In genomic region chr12:12943589-12944260, GRCh38 we compare ENCODE assay signal across 33 cellular contexts. TPM values are rescaled to one million over a fixed set of nuclear protein-coding genes. Genes with fewer than 3 reads are reported as not detected.
A peak's percentile ranks its signal among the peaks of the same experiment; 100 is the strongest.
DNase-seq lines count a peak whose midpoint lies in the region; ATAC-seq and TF ChIP-seq lines count a peak whose summit lies in the region.
"Had no signal": no experiment of that assay in that cellular context is flagged by ENCODE, and none has a peak within 500 bp of the region (broad histone marks: within the 10 kb centered on the region; RNA-seq: fewer than 3 reads in every experiment).

No MANE protein-coding gene starts in this region.

- no peaks in the 10 kb centered on the region for H3K36me3 Mint-ChIP-seq in progenitor cell of endocrine pancreas (ENCODE audit: insufficient read depth)
- H3K36me3 Mint-ChIP-seq: activated naive CD4-positive, alpha-beta T cell treated with anti-CD3 and anti-CD28 coated beads, Interleukin-2, amount 10 ng/mL, durations not matched to agents 7 days and 5 days; natural killer cell treated with Interleukin-12 subunit alpha and Interleukin-12 subunit beta and Interleukin-15 and Interleukin-18, amount 100 ng/mL, for 72 hours had no signal

- H4K20me1 ChIP-seq in osteoblast (ENCODE audit: insufficient read depth, low read length), result no peaks in the 10 kb centered on the region

- H3K27me3 ChIP-seq in esophagus muscularis mucosa (no peaks in the 10 kb centered on the region), osteoblast (ENCODE audit: insufficient read depth, low read length) (no peaks in the 10 kb centered on the region)
- H3K27me3 ChIP-seq: brain microvascular endothelial cell, ovary, spleen, transverse colon had no signal

- H3K4me3 ChIP-seq in esophagus muscularis mucosa (no peak overlapping the region), osteoblast (ENCODE audit: insufficient read depth, low read length) (no peak overlapping the region)
- H3K4me3 ChIP-seq: ovary, PC-9, spleen, transverse colon had no signal

- no peaks in the 10 kb centered on the region for H3K36me3 ChIP-seq in esophagus muscularis mucosa
- H3K36me3 ChIP-seq in osteoblast (ENCODE audit: insufficient read depth, low read length), result no peaks in the 10 kb centered on the region
- H3K36me3 ChIP-seq: brain microvascular endothelial cell, ovary, transverse colon had no signal

- peak; percentile 66 for DNase-seq in AG08395 (ENCODE audit: low spot score)
- DNase-seq in EH (ENCODE audit: low read depth), result peak; percentile 30
- DNase-seq in esophagus muscularis mucosa (ENCODE audit: extremely low spot score), result peak; percentile 90
- peak; percentile 88 for DNase-seq in osteoblast (ENCODE audit: insufficient read length, low spot score, missing footprints)
- DNase-seq in progenitor cell of endocrine pancreas (ENCODE audit: low spot score, unreplicated experiment), result no peak
- DNase-seq in stimulated activated naive CD4-positive, alpha-beta T cell (lab: John Stamatoyannopoulos, UW), result no peak
- no peak for DNase-seq in nucleus accumbens (lab: John Stamatoyannopoulos, UW)
- DNase-seq: ACHN; activated CD4-positive, alpha-beta memory T cell treated with anti-CD3 and anti-CD28 coated beads, Interleukin-2, amount 10 ng/mL, durations not matched to agents 7 days and 5 days; activated CD4-positive, alpha-beta T cell treated with anti-CD3 and anti-CD28 coated beads for 1 hour; activated naive CD4-positive, alpha-beta T cell treated with anti-CD3 and anti-CD28 coated beads, Interleukin-2, amount 10 ng/mL, durations not matched to agents 7 days and 5 days; amniotic stem cell; brain microvascular endothelial cell; C1 segment of cervical spinal cord; DMS79; effector CD4-positive, alpha-beta T cell; GDM1; hypothalamus; NCI-H2081 treated with DMSO at 0.1 percent for 48 hours; NCI-H345; ovary; PC-9; retina; spleen; stimulated activated CD4-positive, alpha-beta T cell treated with anti-CD3 and anti-CD28 coated beads, Interleukin-2, amount 100 ng/mL, for 48 hours; T-helper 2 cell; transverse colon had no signal

- 69% methylated on average over 8 of the region's 8 CpGs for WGBS in esophagus muscularis mucosa

- no peak for ATAC-seq in HG03196 (IDR thresholded peaks at IDR 0.05; ENCODE audit: unreplicated experiment)
- ATAC-seq: activated T-helper 17 cell treated with anti-CD3 and anti-CD28 coated beads, Interleukin-2, amount 50 U/mL, for 72 hours; natural killer cell treated with Interleukin-12 subunit alpha and Interleukin-12 subunit beta and Interleukin-15 and Interleukin-18, amount 100 ng/mL, for 72 hours had no signal

- no peak for TF ChIP-seq CTCF in esophagus muscularis mucosa (IDR thresholded peaks at IDR 0.05)
- no peak for TF ChIP-seq CTCF in osteoblast (IDR thresholded peaks at IDR 0.05; ENCODE audit: extremely low read depth, low read depth, low read length)
- no peak for TF ChIP-seq CTCF in progenitor cell of endocrine pancreas (IDR thresholded peaks at IDR 0.05; ENCODE audit: unreplicated experiment)

- no peak for TF ChIP-seq POLR2A in esophagus muscularis mucosa (IDR thresholded peaks at IDR 0.05; ENCODE audit: low read depth)

- H3K9me3 ChIP-seq in esophagus muscularis mucosa, result no peaks in the 10 kb centered on the region
- H3K9me3 ChIP-seq in osteoblast (ENCODE audit: low read depth, low read length), result no peaks in the 10 kb centered on the region
- H3K9me3 ChIP-seq: ovary, spleen, transverse colon had no signal

- no peak overlapping the region for H3K27ac Mint-ChIP-seq in progenitor cell of endocrine pancreas
- H3K27ac Mint-ChIP-seq: activated CD4-positive, alpha-beta memory T cell treated with anti-CD3 and anti-CD28 coated beads, Interleukin-2, amount 10 ng/mL, durations not matched to agents 7 days and 5 days; activated naive CD4-positive, alpha-beta T cell treated with anti-CD3 and anti-CD28 coated beads, Interleukin-2, amount 10 ng/mL, durations not matched to agents 7 days and 5 days; activated T-helper 17 cell treated with anti-CD3 and anti-CD28 coated beads, Interleukin-2, amount 50 U/mL, for 72 hours; natural killer cell treated with Interleukin-12 subunit alpha and Interleukin-12 subunit beta and Interleukin-15 and Interleukin-18, amount 100 ng/mL, for 72 hours had no signal

- H3K4me3 Mint-ChIP-seq in progenitor cell of endocrine pancreas (ENCODE audit: low read depth), result no peak overlapping the region
- H3K4me3 Mint-ChIP-seq: activated CD4-positive, alpha-beta memory T cell treated with anti-CD3 and anti-CD28 coated beads, Interleukin-2, amount 10 ng/mL, durations not matched to agents 7 days and 5 days; activated naive CD4-positive, alpha-beta T cell treated with anti-CD3 and anti-CD28 coated beads, Interleukin-2, amount 10 ng/mL, durations not matched to agents 7 days and 5 days; activated T-helper 17 cell treated with anti-CD3 and anti-CD28 coated beads, Interleukin-2, amount 50 U/mL, for 72 hours; natural killer cell treated with Interleukin-12 subunit alpha and Interleukin-12 subunit beta and Interleukin-15 and Interleukin-18, amount 100 ng/mL, for 72 hours had no signal

- peak overlapping the region in 3 of 4 donors; percentile 28 to 37 (median 34) for H3K27ac ChIP-seq in esophagus muscularis mucosa (replicated peaks in 1 of 4)
- H3K27ac ChIP-seq in osteoblast (ENCODE audit: low read depth, low read length), result peak overlapping the region; percentile 53
- H3K27ac ChIP-seq: brain microvascular endothelial cell, ovary, PC-9, spleen, transverse colon had no signal

- intact Hi-C loops in esophagus muscularis mucosa (cut with DNase I), result no loop called here

- no peaks in the 10 kb centered on the region for H3K9me3 Mint-ChIP-seq in progenitor cell of endocrine pancreas (ENCODE audit: low read depth)
- H3K9me3 Mint-ChIP-seq: activated CD4-positive, alpha-beta memory T cell treated with anti-CD3 and anti-CD28 coated beads, Interleukin-2, amount 10 ng/mL, durations not matched to agents 7 days and 5 days; activated naive CD4-positive, alpha-beta T cell treated with anti-CD3 and anti-CD28 coated beads, Interleukin-2, amount 10 ng/mL, durations not matched to agents 7 days and 5 days; activated T-helper 17 cell treated with anti-CD3 and anti-CD28 coated beads, Interleukin-2, amount 50 U/mL, for 72 hours; natural killer cell treated with Interleukin-12 subunit alpha and Interleukin-12 subunit beta and Interleukin-15 and Interleukin-18, amount 100 ng/mL, for 72 hours had no signal

- H3K79me2 ChIP-seq in osteoblast (ENCODE audit: insufficient read depth, low read length), result no peaks in the 10 kb centered on the region

- no peak overlapping the region for H3K4me2 ChIP-seq in osteoblast (ENCODE audit: insufficient read depth, low read length)
- H3K4me2 ChIP-seq: PC-9 had no signal

- no peaks in the 10 kb centered on the region for H3K27me3 Mint-ChIP-seq in progenitor cell of endocrine pancreas

- H2AFZ ChIP-seq in osteoblast (ENCODE audit: low read length), result no peak overlapping the region
- H2AFZ ChIP-seq: PC-9 had no signal

- H3K4me1 Mint-ChIP-seq in progenitor cell of endocrine pancreas (ENCODE audit: low read depth), result peaks cover 18% of the 10 kb centered on the region
- H3K4me1 Mint-ChIP-seq: activated naive CD4-positive, alpha-beta T cell treated with anti-CD3 and anti-CD28 coated beads, Interleukin-2, amount 10 ng/mL, durations not matched to agents 7 days and 5 days; activated T-helper 17 cell treated with anti-CD3 and anti-CD28 coated beads, Interleukin-2, amount 50 U/mL, for 72 hours had no signal

- H3K4me1 ChIP-seq in esophagus muscularis mucosa (peaks cover 0 to 11% (median 11%) of the 10 kb centered on the region in 4 donors), osteoblast (ENCODE audit: insufficient read depth, low read length) (peaks cover 18% of the 10 kb centered on the region)
- H3K4me1 ChIP-seq: transverse colon had no signal

- no peak for TF ChIP-seq EP300 in esophagus muscularis mucosa (IDR thresholded peaks at IDR 0.05)

RNA-seq across cellular contexts. Expression of gene GPRC5D, which starts 8.2 kb away (rescaled TPM):
- total RNA-seq in esophagus muscularis mucosa, result under 1 TPM in 1 of 4 donors, not detected in 3; 0.84 TPM
- not detected in 2 replicates for total RNA-seq in osteoblast
- total RNA-seq in progenitor cell of endocrine pancreas, result not detected in 2 replicates
- total RNA-seq: activated T-helper 17 cell treated with anti-CD3 and anti-CD28 coated beads, Interleukin-2, amount 50 U/mL, for 72 hours; frontal cortex; lung microvascular endothelial cell; mucosa of gallbladder; natural killer cell treated with Interleukin-12 subunit alpha and Interleukin-12 subunit beta and Interleukin-15 and Interleukin-18, amount 100 ng/mL, for 72 hours; PC-9 had no signal

RNA-seq across cellular contexts. Expression of gene GPRC5A, which starts 52.4 kb away (rescaled TPM):
- 10 to 100 TPM in 1 of 4 donors, 1 to 10 TPM in 3; 2.9 to 30.0 (median 3.8) TPM for total RNA-seq in esophagus muscularis mucosa
- 2.7 and 4.7 TPM in 2 replicates for total RNA-seq in osteoblast
- 4.0 and 7.1 TPM in 2 replicates for total RNA-seq in progenitor cell of endocrine pancreas
- total RNA-seq: natural killer cell treated with Interleukin-12 subunit alpha and Interleukin-12 subunit beta and Interleukin-15 and Interleukin-18, amount 100 ng/mL, for 72 hours had no signal

RNA-seq across cellular contexts. Expression of gene HEBP1, which starts 56.3 kb away (rescaled TPM):
- total RNA-seq in esophagus muscularis mucosa (10 to 100 TPM; 40.6 to 70.6 (median 61.9) TPM), osteoblast (16.6 and 20.3 TPM in 2 replicates), progenitor cell of endocrine pancreas (109 and 111 TPM in 2 replicates)

Comparison
In these comparisons a context has a peak if more than half of its experiments do, and no peak if none do; other contexts are left out.
1. DNase-seq: peak in AG08395 (single experiment), EH (single experiment), esophagus muscularis mucosa (single experiment) and osteoblast (single experiment); none in progenitor cell of endocrine pancreas (single experiment), stimulated activated naive CD4-positive, alpha-beta T cell (0 of 6) and nucleus accumbens (0 of 56).